ENCODE assay signal across 20 cellular contexts in genomic region chr3:134003066-134003465, GRCh38. TPM values are rescaled to one million over a fixed set of nuclear protein-coding genes. Genes with fewer than 3 reads are reported as not detected.
A peak's percentile ranks its signal among the peaks of the same experiment; 100 is the strongest.
DNase-seq lines count a peak whose midpoint lies in the region; ATAC-seq, FAIRE-seq and TF ChIP-seq lines count a peak whose summit lies in the region.
"Had no signal": no experiment of that assay in that cellular context is flagged by ENCODE, and none has a peak within 500 bp of the region (broad histone marks: within the 10 kb centered on the region; RNA-seq: fewer than 3 reads in every experiment).

No MANE protein-coding gene starts in this region.

- ATAC-seq in left lung (peak; percentile 78), HG03442 (IDR thresholded peaks at IDR 0.05; ENCODE audit: unreplicated experiment) (no peak), GM19035 (IDR thresholded peaks at IDR 0.05; ENCODE audit: unreplicated experiment) (no peak)
- ATAC-seq in stimulated activated memory B cell treated with anti-CD40 and anti-IgM and Interleukin-4, amounts not matched to agents 10 μg/mL and 1 μg/mL and 100 μg/mL, for 72 hours: peak; percentile 42

- H3K36me3 ChIP-seq in bronchial epithelial cell (ENCODE audit: control insufficient read depth, insufficient read depth, low read length) (no peaks in the 10 kb centered on the region), left lung (no peaks in the 10 kb centered on the region)

- no peaks in the 10 kb centered on the region for H3K27me3 Mint-ChIP-seq in MCF 10A (ENCODE audit: insufficient read depth, unreplicated experiment)
- H3K27me3 Mint-ChIP-seq in stimulated activated memory B cell treated with anti-CD40 and anti-IgM and Interleukin-4, amounts not matched to agents 10 μg/mL and 1 μg/mL and 100 μg/mL, for 72 hours: peaks cover 22% of the 10 kb centered on the region

- no peaks in the 10 kb centered on the region for H3K36me3 Mint-ChIP-seq in MCF 10A (ENCODE audit: insufficient read depth, unreplicated experiment)
- H3K36me3 Mint-ChIP-seq in stimulated activated memory B cell treated with anti-CD40 and anti-IgM and Interleukin-4, amounts not matched to agents 10 μg/mL and 1 μg/mL and 100 μg/mL, for 72 hours: no peaks in the 10 kb centered on the region

- H3K27ac ChIP-seq in left lung: no peak overlapping the region
- H3K27ac ChIP-seq: HL-60 had no signal

- no TSS peak for BruUV-seq in MCF 10A (replicated peaks; lab: Mats Ljungman, UMichigan)

- no peak overlapping the region for H3K27ac Mint-ChIP-seq in MCF 10A (ENCODE audit: low read depth, unreplicated experiment)
- no peak overlapping the region for H3K27ac Mint-ChIP-seq in stimulated activated memory B cell treated with anti-CD40 and anti-IgM and Interleukin-4, amounts not matched to agents 10 μg/mL and 1 μg/mL and 100 μg/mL, for 72 hours
- H3K27ac Mint-ChIP-seq: B cell; CD4-positive, alpha-beta T cell; H9; HFFc6 had no signal

- H3K9me3 Mint-ChIP-seq in MCF 10A (ENCODE audit: unreplicated experiment): no peaks in the 10 kb centered on the region
- H3K9me3 Mint-ChIP-seq in stimulated activated memory B cell treated with anti-CD40 and anti-IgM and Interleukin-4, amounts not matched to agents 10 μg/mL and 1 μg/mL and 100 μg/mL, for 72 hours: peaks cover 12% of the 10 kb centered on the region
- H3K9me3 Mint-ChIP-seq: HFFc6 had no signal

- H3K4me3 ChIP-seq in bronchial epithelial cell (ENCODE audit: low read depth, low read length) (no peak overlapping the region), left lung (no peak overlapping the region)

- no peak for FAIRE-seq in bronchial epithelial cell (lab: Jason Lieb, UNC)
- FAIRE-seq: A204.1, G401.6, GM12891 had no signal

- peaks cover 0 to 9% of the 10 kb centered on the region in 2 donors for H3K9me3 ChIP-seq in left lung

- no peak for TF ChIP-seq CTCF in MCF 10A (IDR thresholded peaks at IDR 0.05; ENCODE audit: unreplicated experiment)
- TF ChIP-seq CTCF in bronchial epithelial cell (IDR thresholded peaks at IDR 0.05; ENCODE audit: insufficient read depth, low read length, severe bottlenecking): no peak
- no peak for TF ChIP-seq CTCF in left lung (IDR thresholded peaks at IDR 0.05)

- in situ Hi-C loops in T47D (cut with HindIII; ENCODE audit: low pct_unique_long_range_greater_than_20kb, low sequenced_read_pairs): no loop called here

- CTCF ChIA-PET in MCF 10A (lab: Yijun Ruan, JAX): interaction anchor here (0.9 kb wide), 1 partner anchor 16 kb away, joined by 3 read pairs; no protein-coding TSS in a partner anchor

- H3K4me1 Mint-ChIP-seq in MCF 10A (ENCODE audit: insufficient read depth, unreplicated experiment): no peaks in the 10 kb centered on the region
- H3K4me1 Mint-ChIP-seq in stimulated activated memory B cell treated with anti-CD40 and anti-IgM and Interleukin-4, amounts not matched to agents 10 μg/mL and 1 μg/mL and 100 μg/mL, for 72 hours: no peaks in the 10 kb centered on the region
- H3K4me1 Mint-ChIP-seq: B cell, H9 had no signal

- intact Hi-C loops in MCF 10A (cut with micrococcal nuclease) (no loop called here), left lung (cut with DNase I) (no loop called here)

- H3K4me1 ChIP-seq in left lung: no peaks in the 10 kb centered on the region

- H3K4me3 Mint-ChIP-seq in MCF 10A (ENCODE audit: unreplicated experiment): no peak overlapping the region
- no peak overlapping the region for H3K4me3 Mint-ChIP-seq in stimulated activated memory B cell treated with anti-CD40 and anti-IgM and Interleukin-4, amounts not matched to agents 10 μg/mL and 1 μg/mL and 100 μg/mL, for 72 hours
- H3K4me3 Mint-ChIP-seq: B cell; CD4-positive, alpha-beta T cell; H9; HFFc6 had no signal

- POLR2A ChIA-PET in MCF 10A (lab: Yijun Ruan, JAX): interaction anchor here (1.5 kb wide), 1 partner anchor 9 kb away, joined by 3 read pairs; no protein-coding TSS in a partner anchor

- H3K27me3 ChIP-seq in bronchial epithelial cell (ENCODE audit: control insufficient read depth, insufficient read depth, low read length) (peaks cover 3% of the 10 kb centered on the region), left lung (no peaks in the 10 kb centered on the region)

- peak; percentile 23 to 61 for DNase-seq in T47D (ENCODE audit: low read depth in 1 of 2, low spot score in 1 of 2)
- no peak for DNase-seq in MCF 10A (ENCODE audit: unreplicated experiment)
- DNase-seq in bronchial epithelial cell (ENCODE audit: low read depth): peak; percentile 44
- DNase-seq in left lung: no peak
- DNase-seq: C1 segment of cervical spinal cord; Calu3; CD4-positive, alpha-beta T cell; DMS 273 treated with DMSO at 0.1 percent for 48 hours; DMS79 treated with DMSO at 0.1 percent for 48 hours; GOT3; H9 had no signal

RNA-seq across cellular contexts. Expression of gene SLCO2A1, which starts 26.7 kb away (rescaled TPM):
- total RNA-seq in MCF 10A (2022) (0.59 and 1.0 TPM in 2 replicates), bronchial epithelial cell (not detected in 2 replicates), left lung (100 to 1,000 TPM; 169 to 180 TPM)
- total RNA-seq: B cell; Calu3; CD4-positive, alpha-beta T cell had no signal

Comparison
In these comparisons a context has a peak if more than half of its experiments do, and no peak if none do; other contexts are left out.
1. DNase-seq: peak in T47D (2 of 2) and bronchial epithelial cell (single experiment); none in MCF 10A (single experiment) and left lung (0 of 2).
2. ATAC-seq: peak in left lung (single experiment) and stimulated activated memory B cell treated with anti-CD40 and anti-IgM and Interleukin-4, amounts not matched to agents 10 μg/mL and 1 μg/mL and 100 μg/mL, for 72 hours (single experiment); none in HG03442 (single experiment) and GM19035 (single experiment).
3. RNA of gene SLCO2A1, which starts 26.7 kb away (total RNA-seq): 169 to 180 TPM in left lung; 0.59 to 1.0 TPM in MCF 10A and not detected in bronchial epithelial cell; every median in the first group is over 10 times any median in the second.